ENCODE assay signal across 1 cellular context in the genomic region with DNA sequence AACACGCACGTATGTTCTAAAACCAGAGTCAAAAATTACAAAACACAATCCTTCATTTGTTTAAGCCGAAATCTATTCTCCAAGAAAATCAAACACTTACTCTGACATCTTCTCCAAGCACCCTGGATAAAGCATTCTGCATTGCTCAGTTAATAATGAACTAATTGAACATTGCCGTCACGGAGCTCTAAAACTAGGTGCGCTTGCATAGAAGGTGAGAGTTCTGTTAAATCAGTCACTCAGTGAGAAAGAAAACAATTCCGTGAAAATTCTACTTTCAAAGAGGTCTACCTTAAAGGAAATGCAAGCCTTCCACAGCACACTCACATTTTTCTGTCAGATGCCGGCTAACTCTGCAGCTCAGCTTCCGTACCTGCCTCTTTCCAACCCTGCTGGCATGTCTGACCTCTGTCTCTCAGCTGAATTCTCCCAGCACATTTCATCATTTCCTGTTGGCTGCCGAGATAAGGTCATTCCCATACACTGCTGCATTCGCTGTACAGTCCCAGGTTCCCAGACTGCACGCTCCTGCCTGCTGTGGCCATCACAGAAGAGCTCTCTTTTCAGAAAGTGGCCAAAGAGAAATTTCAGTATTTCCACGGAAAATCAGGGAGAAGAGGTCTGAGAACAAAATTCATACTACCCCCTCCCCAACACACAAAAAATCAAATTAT.
A peak's percentile ranks its signal among the peaks of the same experiment; 100 is the strongest.
TF ChIP-seq lines count a peak whose summit lies in the region.

No MANE protein-coding gene starts in this region.

TF ChIP-seq in HepG2, 621 proteins besides CTCF, POLR2A, EP300 and RAD21 (continued from another document and continues in another):
- TF ChIP-seq, protein P1, sequence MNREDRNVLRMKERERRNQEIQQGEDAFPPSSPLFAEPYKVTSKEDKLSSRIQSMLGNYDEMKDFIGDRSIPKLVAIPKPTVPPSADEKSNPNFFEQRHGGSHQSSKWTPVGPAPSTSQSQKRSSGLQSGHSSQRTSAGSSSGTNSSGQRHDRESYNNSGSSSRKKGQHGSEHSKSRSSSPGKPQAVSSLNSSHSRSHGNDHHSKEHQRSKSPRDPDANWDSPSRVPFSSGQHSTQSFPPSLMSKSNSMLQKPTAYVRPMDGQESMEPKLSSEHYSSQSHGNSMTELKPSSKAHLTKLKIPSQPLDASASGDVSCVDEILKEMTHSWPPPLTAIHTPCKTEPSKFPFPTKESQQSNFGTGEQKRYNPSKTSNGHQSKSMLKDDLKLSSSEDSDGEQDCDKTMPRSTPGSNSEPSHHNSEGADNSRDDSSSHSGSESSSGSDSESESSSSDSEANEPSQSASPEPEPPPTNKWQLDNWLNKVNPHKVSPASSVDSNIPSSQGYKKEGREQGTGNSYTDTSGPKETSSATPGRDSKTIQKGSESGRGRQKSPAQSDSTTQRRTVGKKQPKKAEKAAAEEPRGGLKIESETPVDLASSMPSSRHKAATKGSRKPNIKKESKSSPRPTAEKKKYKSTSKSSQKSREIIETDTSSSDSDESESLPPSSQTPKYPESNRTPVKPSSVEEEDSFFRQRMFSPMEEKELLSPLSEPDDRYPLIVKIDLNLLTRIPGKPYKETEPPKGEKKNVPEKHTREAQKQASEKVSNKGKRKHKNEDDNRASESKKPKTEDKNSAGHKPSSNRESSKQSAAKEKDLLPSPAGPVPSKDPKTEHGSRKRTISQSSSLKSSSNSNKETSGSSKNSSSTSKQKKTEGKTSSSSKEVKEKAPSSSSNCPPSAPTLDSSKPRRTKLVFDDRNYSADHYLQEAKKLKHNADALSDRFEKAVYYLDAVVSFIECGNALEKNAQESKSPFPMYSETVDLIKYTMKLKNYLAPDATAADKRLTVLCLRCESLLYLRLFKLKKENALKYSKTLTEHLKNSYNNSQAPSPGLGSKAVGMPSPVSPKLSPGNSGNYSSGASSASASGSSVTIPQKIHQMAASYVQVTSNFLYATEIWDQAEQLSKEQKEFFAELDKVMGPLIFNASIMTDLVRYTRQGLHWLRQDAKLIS (CRISPR knock-in tag; IDR thresholded peaks at IDR 0.05) = no peak; the same call in 1 of the 2 replicates
- TF ChIP-seq JUND (CRISPR knock-in tag; IDR thresholded peaks at IDR 0.05) (no peak), RXRB (CRISPR knock-in tag; IDR thresholded peaks at IDR 0.05; ENCODE audit: borderline replicate concordance) (peak; percentile 93), ZBTB3 (CRISPR knock-in tag; IDR thresholded peaks at IDR 0.05; ENCODE audit: borderline replicate concordance, low read depth) (no peak), ZNF317 (CRISPR knock-in tag; IDR thresholded peaks at IDR 0.05) (no peak), RORA (CRISPR knock-in tag; IDR thresholded peaks at IDR 0.05) (no peak), TCF7 (IDR thresholded peaks at IDR 0.05; ENCODE audit: low read depth) (0 out of 2 replicates have a peak, but pooled peaks have one; percentile 25), GPN1 (CRISPR knock-in tag; IDR thresholded peaks at IDR 0.05; ENCODE audit: borderline replicate concordance) (no peak), PHF21A (CRISPR knock-in tag; IDR thresholded peaks at IDR 0.05) (peak; percentile 87), ZNF788 (CRISPR knock-in tag; IDR thresholded peaks at IDR 0.05; ENCODE audit: borderline replicate concordance) (peak; percentile 84; the same call in 1 of the 2 replicates), SALL1 (CRISPR knock-in tag; IDR thresholded peaks at IDR 0.05) (peak; percentile 89), ZFP36L2 (CRISPR knock-in tag; IDR thresholded peaks at IDR 0.05) (no peak), ZNF558 (CRISPR knock-in tag; IDR thresholded peaks at IDR 0.05; ENCODE audit: borderline replicate concordance) (no peak), ZNF121 (CRISPR knock-in tag; IDR thresholded peaks at IDR 0.05) (peak; percentile 68), NR2F2 (IDR thresholded peaks at IDR 0.05; ENCODE audit: borderline replicate concordance, low read depth) (peak; percentile 65; the same call in 1 of the 2 replicates), ZMAT3 (CRISPR knock-in tag; conservative IDR thresholded peaks at IDR 0.05) (0 out of 2 replicates have a peak, but pooled peaks have one; percentile 11), DNMT3B (CRISPR knock-in tag; conservative IDR thresholded peaks at IDR 0.05) (no peak), ZNF629 (CRISPR knock-in tag; conservative IDR thresholded peaks at IDR 0.05) (no peak; the same call in 1 of the 2 replicates), NCOA2 (CRISPR knock-in tag; IDR thresholded peaks at IDR 0.05) (peak; percentile 77; the same call in 1 of the 2 replicates), SPEN (CRISPR knock-in tag; IDR thresholded peaks at IDR 0.05; ENCODE audit: low read depth) (peak; percentile 86; the same call in 1 of the 2 replicates), NFE2L2 (IDR thresholded peaks at IDR 0.05; ENCODE audit: low read length) (no peak), ZFP62 (CRISPR knock-in tag; IDR thresholded peaks at IDR 0.05) (no peak), ZNF333 (CRISPR knock-in tag; IDR thresholded peaks at IDR 0.05; ENCODE audit: borderline replicate concordance) (no peak), ZNF136 (CRISPR knock-in tag; IDR thresholded peaks at IDR 0.05; ENCODE audit: low read depth) (no peak), GATAD2A (CRISPR knock-in tag; IDR thresholded peaks at IDR 0.05) (peak; percentile 93), ZNF451 (CRISPR knock-in tag; IDR thresholded peaks at IDR 0.05) (no peak)
- TF ChIP-seq, protein P2, sequence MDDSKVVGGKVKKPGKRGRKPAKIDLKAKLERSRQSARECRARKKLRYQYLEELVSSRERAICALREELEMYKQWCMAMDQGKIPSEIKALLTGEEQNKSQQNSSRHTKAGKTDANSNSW (CRISPR knock-in tag; IDR thresholded peaks at IDR 0.05; ENCODE audit: borderline replicate concordance) = no peak
- TF ChIP-seq, protein P3, sequence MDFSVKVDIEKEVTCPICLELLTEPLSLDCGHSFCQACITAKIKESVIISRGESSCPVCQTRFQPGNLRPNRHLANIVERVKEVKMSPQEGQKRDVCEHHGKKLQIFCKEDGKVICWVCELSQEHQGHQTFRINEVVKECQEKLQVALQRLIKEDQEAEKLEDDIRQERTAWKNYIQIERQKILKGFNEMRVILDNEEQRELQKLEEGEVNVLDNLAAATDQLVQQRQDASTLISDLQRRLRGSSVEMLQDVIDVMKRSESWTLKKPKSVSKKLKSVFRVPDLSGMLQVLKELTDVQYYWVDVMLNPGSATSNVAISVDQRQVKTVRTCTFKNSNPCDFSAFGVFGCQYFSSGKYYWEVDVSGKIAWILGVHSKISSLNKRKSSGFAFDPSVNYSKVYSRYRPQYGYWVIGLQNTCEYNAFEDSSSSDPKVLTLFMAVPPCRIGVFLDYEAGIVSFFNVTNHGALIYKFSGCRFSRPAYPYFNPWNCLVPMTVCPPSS (IDR thresholded peaks at IDR 0.05) = no peak
- TF ChIP-seq, protein P4, sequence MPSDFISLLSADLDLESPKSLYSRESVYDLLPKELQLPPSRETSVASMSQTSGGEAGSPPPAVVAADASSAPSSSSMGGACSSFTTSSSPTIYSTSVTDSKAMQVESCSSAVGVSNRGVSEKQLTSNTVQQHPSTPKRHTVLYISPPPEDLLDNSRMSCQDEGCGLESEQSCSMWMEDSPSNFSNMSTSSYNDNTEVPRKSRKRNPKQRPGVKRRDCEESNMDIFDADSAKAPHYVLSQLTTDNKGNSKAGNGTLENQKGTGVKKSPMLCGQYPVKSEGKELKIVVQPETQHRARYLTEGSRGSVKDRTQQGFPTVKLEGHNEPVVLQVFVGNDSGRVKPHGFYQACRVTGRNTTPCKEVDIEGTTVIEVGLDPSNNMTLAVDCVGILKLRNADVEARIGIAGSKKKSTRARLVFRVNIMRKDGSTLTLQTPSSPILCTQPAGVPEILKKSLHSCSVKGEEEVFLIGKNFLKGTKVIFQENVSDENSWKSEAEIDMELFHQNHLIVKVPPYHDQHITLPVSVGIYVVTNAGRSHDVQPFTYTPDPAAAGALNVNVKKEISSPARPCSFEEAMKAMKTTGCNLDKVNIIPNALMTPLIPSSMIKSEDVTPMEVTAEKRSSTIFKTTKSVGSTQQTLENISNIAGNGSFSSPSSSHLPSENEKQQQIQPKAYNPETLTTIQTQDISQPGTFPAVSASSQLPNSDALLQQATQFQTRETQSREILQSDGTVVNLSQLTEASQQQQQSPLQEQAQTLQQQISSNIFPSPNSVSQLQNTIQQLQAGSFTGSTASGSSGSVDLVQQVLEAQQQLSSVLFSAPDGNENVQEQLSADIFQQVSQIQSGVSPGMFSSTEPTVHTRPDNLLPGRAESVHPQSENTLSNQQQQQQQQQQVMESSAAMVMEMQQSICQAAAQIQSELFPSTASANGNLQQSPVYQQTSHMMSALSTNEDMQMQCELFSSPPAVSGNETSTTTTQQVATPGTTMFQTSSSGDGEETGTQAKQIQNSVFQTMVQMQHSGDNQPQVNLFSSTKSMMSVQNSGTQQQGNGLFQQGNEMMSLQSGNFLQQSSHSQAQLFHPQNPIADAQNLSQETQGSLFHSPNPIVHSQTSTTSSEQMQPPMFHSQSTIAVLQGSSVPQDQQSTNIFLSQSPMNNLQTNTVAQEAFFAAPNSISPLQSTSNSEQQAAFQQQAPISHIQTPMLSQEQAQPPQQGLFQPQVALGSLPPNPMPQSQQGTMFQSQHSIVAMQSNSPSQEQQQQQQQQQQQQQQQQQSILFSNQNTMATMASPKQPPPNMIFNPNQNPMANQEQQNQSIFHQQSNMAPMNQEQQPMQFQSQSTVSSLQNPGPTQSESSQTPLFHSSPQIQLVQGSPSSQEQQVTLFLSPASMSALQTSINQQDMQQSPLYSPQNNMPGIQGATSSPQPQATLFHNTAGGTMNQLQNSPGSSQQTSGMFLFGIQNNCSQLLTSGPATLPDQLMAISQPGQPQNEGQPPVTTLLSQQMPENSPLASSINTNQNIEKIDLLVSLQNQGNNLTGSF (CRISPR knock-in tag; IDR thresholded peaks at IDR 0.05) = no peak
- TF ChIP-seq, protein P5, sequence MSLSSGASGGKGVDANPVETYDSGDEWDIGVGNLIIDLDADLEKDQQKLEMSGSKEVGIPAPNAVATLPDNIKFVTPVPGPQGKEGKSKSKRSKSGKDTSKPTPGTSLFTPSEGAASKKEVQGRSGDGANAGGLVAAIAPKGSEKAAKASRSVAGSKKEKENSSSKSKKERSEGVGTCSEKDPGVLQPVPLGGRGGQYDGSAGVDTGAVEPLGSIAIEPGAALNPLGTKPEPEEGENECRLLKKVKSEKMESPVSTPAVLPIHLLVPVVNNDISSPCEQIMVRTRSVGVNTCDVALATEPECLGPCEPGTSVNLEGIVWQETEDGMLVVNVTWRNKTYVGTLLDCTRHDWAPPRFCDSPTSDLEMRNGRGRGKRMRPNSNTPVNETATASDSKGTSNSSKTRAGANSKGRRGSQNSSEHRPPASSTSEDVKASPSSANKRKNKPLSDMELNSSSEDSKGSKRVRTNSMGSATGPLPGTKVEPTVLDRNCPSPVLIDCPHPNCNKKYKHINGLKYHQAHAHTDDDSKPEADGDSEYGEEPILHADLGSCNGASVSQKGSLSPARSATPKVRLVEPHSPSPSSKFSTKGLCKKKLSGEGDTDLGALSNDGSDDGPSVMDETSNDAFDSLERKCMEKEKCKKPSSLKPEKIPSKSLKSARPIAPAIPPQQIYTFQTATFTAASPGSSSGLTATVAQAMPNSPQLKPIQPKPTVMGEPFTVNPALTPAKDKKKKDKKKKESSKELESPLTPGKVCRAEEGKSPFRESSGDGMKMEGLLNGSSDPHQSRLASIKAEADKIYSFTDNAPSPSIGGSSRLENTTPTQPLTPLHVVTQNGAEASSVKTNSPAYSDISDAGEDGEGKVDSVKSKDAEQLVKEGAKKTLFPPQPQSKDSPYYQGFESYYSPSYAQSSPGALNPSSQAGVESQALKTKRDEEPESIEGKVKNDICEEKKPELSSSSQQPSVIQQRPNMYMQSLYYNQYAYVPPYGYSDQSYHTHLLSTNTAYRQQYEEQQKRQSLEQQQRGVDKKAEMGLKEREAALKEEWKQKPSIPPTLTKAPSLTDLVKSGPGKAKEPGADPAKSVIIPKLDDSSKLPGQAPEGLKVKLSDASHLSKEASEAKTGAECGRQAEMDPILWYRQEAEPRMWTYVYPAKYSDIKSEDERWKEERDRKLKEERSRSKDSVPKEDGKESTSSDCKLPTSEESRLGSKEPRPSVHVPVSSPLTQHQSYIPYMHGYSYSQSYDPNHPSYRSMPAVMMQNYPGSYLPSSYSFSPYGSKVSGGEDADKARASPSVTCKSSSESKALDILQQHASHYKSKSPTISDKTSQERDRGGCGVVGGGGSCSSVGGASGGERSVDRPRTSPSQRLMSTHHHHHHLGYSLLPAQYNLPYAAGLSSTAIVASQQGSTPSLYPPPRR (CRISPR knock-in tag; IDR thresholded peaks at IDR 0.05; ENCODE audit: borderline replicate concordance) = peak; percentile 58; the same call in 1 of the 2 replicates
- TF ChIP-seq, protein P6, sequence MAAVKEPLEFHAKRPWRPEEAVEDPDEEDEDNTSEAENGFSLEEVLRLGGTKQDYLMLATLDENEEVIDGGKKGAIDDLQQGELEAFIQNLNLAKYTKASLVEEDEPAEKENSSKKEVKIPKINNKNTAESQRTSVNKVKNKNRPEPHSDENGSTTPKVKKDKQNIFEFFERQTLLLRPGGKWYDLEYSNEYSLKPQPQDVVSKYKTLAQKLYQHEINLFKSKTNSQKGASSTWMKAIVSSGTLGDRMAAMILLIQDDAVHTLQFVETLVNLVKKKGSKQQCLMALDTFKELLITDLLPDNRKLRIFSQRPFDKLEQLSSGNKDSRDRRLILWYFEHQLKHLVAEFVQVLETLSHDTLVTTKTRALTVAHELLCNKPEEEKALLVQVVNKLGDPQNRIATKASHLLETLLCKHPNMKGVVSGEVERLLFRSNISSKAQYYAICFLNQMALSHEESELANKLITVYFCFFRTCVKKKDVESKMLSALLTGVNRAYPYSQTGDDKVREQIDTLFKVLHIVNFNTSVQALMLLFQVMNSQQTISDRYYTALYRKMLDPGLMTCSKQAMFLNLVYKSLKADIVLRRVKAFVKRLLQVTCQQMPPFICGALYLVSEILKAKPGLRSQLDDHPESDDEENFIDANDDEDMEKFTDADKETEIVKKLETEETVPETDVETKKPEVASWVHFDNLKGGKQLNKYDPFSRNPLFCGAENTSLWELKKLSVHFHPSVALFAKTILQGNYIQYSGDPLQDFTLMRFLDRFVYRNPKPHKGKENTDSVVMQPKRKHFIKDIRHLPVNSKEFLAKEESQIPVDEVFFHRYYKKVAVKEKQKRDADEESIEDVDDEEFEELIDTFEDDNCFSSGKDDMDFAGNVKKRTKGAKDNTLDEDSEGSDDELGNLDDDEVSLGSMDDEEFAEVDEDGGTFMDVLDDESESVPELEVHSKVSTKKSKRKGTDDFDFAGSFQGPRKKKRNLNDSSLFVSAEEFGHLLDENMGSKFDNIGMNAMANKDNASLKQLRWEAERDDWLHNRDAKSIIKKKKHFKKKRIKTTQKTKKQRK (IDR thresholded peaks at IDR 0.05; ENCODE audit: low read length) = no peak
- TF ChIP-seq, protein P7, sequence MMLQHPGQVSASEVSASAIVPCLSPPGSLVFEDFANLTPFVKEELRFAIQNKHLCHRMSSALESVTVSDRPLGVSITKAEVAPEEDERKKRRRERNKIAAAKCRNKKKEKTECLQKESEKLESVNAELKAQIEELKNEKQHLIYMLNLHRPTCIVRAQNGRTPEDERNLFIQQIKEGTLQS (CRISPR knock-in tag; IDR thresholded peaks at IDR 0.05) = peak; percentile 98
- TF ChIP-seq, protein P8, sequence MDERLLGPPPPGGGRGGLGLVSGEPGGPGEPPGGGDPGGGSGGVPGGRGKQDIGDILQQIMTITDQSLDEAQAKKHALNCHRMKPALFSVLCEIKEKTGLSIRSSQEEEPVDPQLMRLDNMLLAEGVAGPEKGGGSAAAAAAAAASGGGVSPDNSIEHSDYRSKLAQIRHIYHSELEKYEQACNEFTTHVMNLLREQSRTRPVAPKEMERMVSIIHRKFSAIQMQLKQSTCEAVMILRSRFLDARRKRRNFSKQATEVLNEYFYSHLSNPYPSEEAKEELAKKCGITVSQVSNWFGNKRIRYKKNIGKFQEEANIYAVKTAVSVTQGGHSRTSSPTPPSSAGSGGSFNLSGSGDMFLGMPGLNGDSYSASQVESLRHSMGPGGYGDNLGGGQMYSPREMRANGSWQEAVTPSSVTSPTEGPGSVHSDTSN (CRISPR knock-in tag; IDR thresholded peaks at IDR 0.05) = no peak
